ENCODE assay signal across 21 cellular contexts in the genomic region with DNA sequence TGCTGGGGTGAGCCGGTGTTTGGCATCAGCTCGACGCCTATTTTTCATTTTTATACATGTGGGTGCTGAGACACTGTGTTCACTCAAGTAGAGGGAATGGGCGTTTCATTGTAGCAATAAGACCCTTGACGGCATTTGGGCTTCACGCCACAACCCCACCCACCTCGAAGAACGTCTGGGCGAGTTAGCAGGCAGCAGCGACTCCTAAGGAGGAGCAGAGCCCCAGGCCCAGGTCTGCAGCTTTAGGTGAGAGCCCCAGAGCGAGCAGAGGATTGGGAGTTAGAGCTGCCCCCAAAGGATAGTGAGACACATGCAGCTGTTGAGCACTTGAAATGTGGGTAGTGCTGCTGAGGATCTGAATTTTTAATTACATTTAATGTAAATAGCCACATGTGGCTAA. TPM values are rescaled to one million over a fixed set of nuclear protein-coding genes. Genes with fewer than 3 reads are reported as not detected.
A peak's percentile ranks its signal among the peaks of the same experiment; 100 is the strongest.
DNase-seq lines count a peak whose midpoint lies in the region; ATAC-seq and TF ChIP-seq lines count a peak whose summit lies in the region.
"Had no signal": no experiment of that assay in that cellular context is flagged by ENCODE, and none has a peak within 500 bp of the region (broad histone marks: within the 10 kb centered on the region; RNA-seq: fewer than 3 reads in every experiment).

No MANE protein-coding gene starts in this region.

- H3K27me3 ChIP-seq in mesenchymal stem cell (ENCODE audit: control insufficient read depth in 1 of 2, insufficient read depth in 1 of 2, low read length in 2 of 2), result no peaks in the 10 kb centered on the region
- no peaks in the 10 kb centered on the region for H3K27me3 ChIP-seq in tibial nerve
- H3K27me3 ChIP-seq: brain microvascular endothelial cell, foreskin keratinocyte had no signal

- H4K91ac ChIP-seq in mesenchymal stem cell (ENCODE audit: low read length), result no peak overlapping the region

- H2BK120ac ChIP-seq in mesenchymal stem cell (ENCODE audit: low read depth, low read length), result no peak overlapping the region

- no peak for TF ChIP-seq CTCF in VCaP (conservative IDR thresholded peaks at IDR 0.05)
- TF ChIP-seq CTCF in tibial nerve (IDR thresholded peaks at IDR 0.05), result no peak

- H2BK5ac ChIP-seq in mesenchymal stem cell (ENCODE audit: low read depth, low read length, poor library complexity, severe bottlenecking), result no peak overlapping the region

- no peak overlapping the region for H3K4ac ChIP-seq in mesenchymal stem cell (ENCODE audit: low read depth in 1 of 2, low read length in 2 of 2)

- H3K4me3 ChIP-seq in mesenchymal stem cell (ENCODE audit: insufficient read depth in 1 of 2, low read depth in 1 of 2, low read length in 2 of 2) (no peak overlapping the region), tibial nerve (no peak overlapping the region)
- H3K4me3 ChIP-seq: thoracic aorta had no signal

- no peak overlapping the region for H2BK15ac ChIP-seq in mesenchymal stem cell (ENCODE audit: low read depth, poor library complexity, severe bottlenecking)

- no peak for ATAC-seq in HG03159 (IDR thresholded peaks at IDR 0.05; ENCODE audit: unreplicated experiment)
- ATAC-seq: A549; foreskin keratinocyte; HCT116; right cardiac atrium; stimulated activated effector memory CD8-positive, alpha-beta T cell treated with anti-CD3 and anti-CD28 coated beads, Interleukin-12 subunit alpha, Interleukin-12 subunit beta, amount 100 ng/mL, for 72 hours had no signal

- H3K36me3 ChIP-seq in mesenchymal stem cell (ENCODE audit: control insufficient read depth in 1 of 2, insufficient read depth in 2 of 2, low read depth in 1 of 2, low read length in 2 of 2), result no peaks in the 10 kb centered on the region
- H3K36me3 ChIP-seq in tibial nerve, result peaks cover 0 to 10% (median 0%) of the 10 kb centered on the region in 3 donors
- H3K36me3 ChIP-seq: thoracic aorta had no signal

- H3K14ac ChIP-seq in mesenchymal stem cell (ENCODE audit: low read length in 2 of 2), result no peak overlapping the region

- no peak for TF ChIP-seq POLR2A in tibial nerve (IDR thresholded peaks at IDR 0.05)

- H3K9me3 ChIP-seq in mesenchymal stem cell (ENCODE audit: control insufficient read depth, low read length) (no peaks in the 10 kb centered on the region), tibial nerve (no peaks in the 10 kb centered on the region)
- H3K9me3 ChIP-seq: A549, thoracic aorta had no signal

- H3K23ac ChIP-seq in mesenchymal stem cell (ENCODE audit: low read length in 2 of 2), result no peak overlapping the region

- H2AK5ac ChIP-seq in mesenchymal stem cell (ENCODE audit: low read length, severe bottlenecking), result no peak overlapping the region

- H3K4me2 ChIP-seq in mesenchymal stem cell (ENCODE audit: low read length, poor library complexity, severe bottlenecking), result no peak overlapping the region

- H2AFZ ChIP-seq in mesenchymal stem cell (ENCODE audit: low read depth, low read length), result no peak overlapping the region

- DNase-seq in NCI-H82 (lab: John Stamatoyannopoulos, UW) (peak; percentile 16), NCI-H82 treated with DMSO at 0.1 percent for 48 hours (lab: John Stamatoyannopoulos, UW; ENCODE audit: unreplicated experiment) (no peak), mesenchymal stem cell (no peak), tibial nerve (ENCODE audit: low spot score in 2 of 2) (no peak), NCI-H187 treated with DMSO at 0.1 percent for 48 hours (lab: John Stamatoyannopoulos, UW) (no peak), NOMO-1 (lab: John Stamatoyannopoulos, UW; ENCODE audit: unreplicated experiment in 2 of 2) (no peak)
- DNase-seq: activated naive CD4-positive, alpha-beta T cell treated with anti-CD3 and anti-CD28 coated beads, Interleukin-2, amount 10 ng/mL, durations not matched to agents 7 days and 5 days; brain microvascular endothelial cell; C1 segment of cervical spinal cord; DMS53; foreskin keratinocyte; hypothalamus; NCI-H1105; right cardiac atrium had no signal

- peaks cover 8% of the 10 kb centered on the region for H3K79me1 ChIP-seq in mesenchymal stem cell (replicated peaks; ENCODE audit: low read length, poor library complexity, severe bottlenecking)

- H3K27ac ChIP-seq in VCaP (peak overlapping the region; percentile 99), mesenchymal stem cell (ENCODE audit: low read length, poor library complexity, severe bottlenecking) (no peak overlapping the region), tibial nerve (peak overlapping the region in 3 of 4 donors; percentile 8 to 90 (median 30))
- H3K27ac ChIP-seq: brain microvascular endothelial cell, foreskin keratinocyte, thoracic aorta had no signal

- no peak overlapping the region for H3K18ac ChIP-seq in mesenchymal stem cell (ENCODE audit: low read depth in 1 of 2, low read length in 2 of 2)

- 74% methylated on average over 11 of the region's 11 CpGs for WGBS in mesenchymal stem cell
- WGBS in tibial nerve, 2 donors, result 46% methylated on average over 11 of the region's 11 CpGs

- peak overlapping the region; percentile 66 for H4K8ac ChIP-seq in mesenchymal stem cell (ENCODE audit: low read length)

- H3K4me1 ChIP-seq in mesenchymal stem cell (ENCODE audit: control insufficient read depth, insufficient read depth, low read depth, low read length) (peaks cover 4% of the 10 kb centered on the region), tibial nerve (peaks cover 0 to 18% (median 0%) of the 10 kb centered on the region in 4 donors)

- no peak overlapping the region for H3K9ac ChIP-seq in mesenchymal stem cell (ENCODE audit: low read length)

- TF ChIP-seq EP300 in tibial nerve (IDR thresholded peaks at IDR 0.05), result peak in 1 of 2 donors; percentile 41

- no peak overlapping the region for H2BK12ac ChIP-seq in mesenchymal stem cell (ENCODE audit: low read length in 2 of 2)

RNA-seq across cellular contexts. Expression of gene ZFP62, which starts 1.6 kb away (rescaled TPM):
- polyA plus RNA-seq in mesenchymal stem cell (2013, experiment 1 of 2), result 11.2 TPM
- 10.5 TPM for polyA plus RNA-seq in mesenchymal stem cell (2013, experiment 2 of 2)
- total RNA-seq in tibial nerve, result 10 to 100 TPM; 17.0 to 35.1 (median 25.3) TPM

RNA-seq across cellular contexts. Expression of gene BTNL8, which starts 36.3 kb away (rescaled TPM):
- not detected for polyA plus RNA-seq in mesenchymal stem cell (2013, experiment 1 of 2)
- not detected for polyA plus RNA-seq in mesenchymal stem cell (2013, experiment 2 of 2)
- not detected for total RNA-seq in tibial nerve
- total RNA-seq: foreskin keratinocyte, LHCN-M2, thoracic aorta had no signal
- polyA plus RNA-seq: A549, foreskin keratinocyte had no signal
